Comparison of ENCODE assay signal across 10 cellular contexts in the genomic region with DNA sequence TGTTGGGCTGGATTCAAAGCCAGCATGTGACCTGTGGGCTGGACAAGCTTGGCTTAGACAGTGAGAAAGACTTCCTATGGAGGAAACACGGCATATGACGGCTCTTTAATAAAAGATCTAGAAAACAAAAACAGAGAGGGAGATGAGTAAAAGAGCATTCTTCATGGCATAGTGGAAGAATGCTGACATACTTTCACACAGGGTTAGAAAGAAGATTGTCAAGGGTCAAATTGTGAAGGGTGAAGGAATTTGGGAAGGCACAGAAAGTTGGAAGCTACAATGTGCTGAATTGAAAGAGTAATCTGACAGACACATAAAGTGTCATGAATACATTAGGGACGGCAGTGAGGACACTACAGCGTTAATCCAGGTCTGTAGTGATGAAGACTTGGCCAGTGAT.
A peak's percentile ranks its signal among the peaks of the same experiment; 100 is the strongest.
DNase-seq lines count a peak whose midpoint lies in the region; ATAC-seq and TF ChIP-seq lines count a peak whose summit lies in the region.
"Had no signal": no experiment of that assay in that cellular context is flagged by ENCODE, and none has a peak within 500 bp of the region (broad histone marks: within the 10 kb centered on the region; RNA-seq: fewer than 3 reads in every experiment).

No MANE protein-coding gene starts in this region.

- 47% methylated on average over 4 of the region's 4 CpGs for WGBS in right lobe of liver (ENCODE audit: insufficient coverage, low coverage, low lambda C conversion rate, missing lambda C conversion rate)
- 63% methylated on average over 4 of the region's 4 CpGs for WGBS in urinary bladder
- WGBS in body of pancreas, 2 donors = 65 to 72% methylated on average over 4 of the region's 4 CpGs

- ATAC-seq in right lobe of liver (peak; percentile 38 to 53 (median 38)), body of pancreas (no peak)

- H3K9me3 ChIP-seq in breast epithelium (no peaks in the 10 kb centered on the region), right lobe of liver (no peaks in the 10 kb centered on the region), body of pancreas (no peaks in the 10 kb centered on the region)

- H3K27me3 Mint-ChIP-seq in activated naive CD4-positive, alpha-beta T cell treated with anti-CD3 and anti-CD28 coated beads, Interleukin-2, amount 10 ng/mL, durations not matched to agents 7 days and 5 days = no peaks in the 10 kb centered on the region
- H3K27me3 Mint-ChIP-seq: activated naive CD4-positive, alpha-beta T cell treated with anti-CD3 and anti-CD28 coated beads, Interleukin-2, amount 50 U/mL, for 24 hours had no signal

- H3K9me3 Mint-ChIP-seq in activated naive CD4-positive, alpha-beta T cell treated with anti-CD3 and anti-CD28 coated beads, Interleukin-2, amount 10 ng/mL, durations not matched to agents 7 days and 5 days = no peaks in the 10 kb centered on the region
- H3K9me3 Mint-ChIP-seq: activated naive CD4-positive, alpha-beta T cell treated with anti-CD3 and anti-CD28 coated beads, Interleukin-2, amount 50 U/mL, for 24 hours; T-helper 1 cell treated with Interleukin-12 subunit alpha and Interleukin-12 subunit beta and Interleukin-4 antibody, amounts not matched to agents 30 μg/mL and 1 μg/mL, for 36 hours had no signal

- H3K4me3 ChIP-seq in breast epithelium = peak overlapping the region in 2 of 3 donors; percentile 14 to 34
- no peak overlapping the region for H3K4me3 ChIP-seq in right lobe of liver
- H3K4me3 ChIP-seq in urinary bladder (ENCODE audit: low read depth, low read length) = no peak overlapping the region
- H3K4me3 ChIP-seq in body of pancreas = no peak overlapping the region

- TF ChIP-seq CTCF in breast epithelium (IDR thresholded peaks at IDR 0.05) (no peak), right lobe of liver (IDR thresholded peaks at IDR 0.05) (no peak), body of pancreas (IDR thresholded peaks at IDR 0.05) (no peak)

- no peaks in the 10 kb centered on the region for H3K4me1 ChIP-seq in breast epithelium
- peaks cover 0 to 4% (median 0%) of the 10 kb centered on the region in 4 donors for H3K4me1 ChIP-seq in right lobe of liver
- H3K4me1 ChIP-seq in urinary bladder (ENCODE audit: insufficient read depth) = no peaks in the 10 kb centered on the region
- H3K4me1 ChIP-seq in body of pancreas = peaks cover 6% of the 10 kb centered on the region

- H3K27me3 ChIP-seq in breast epithelium (no peaks in the 10 kb centered on the region), right lobe of liver (no peaks in the 10 kb centered on the region), body of pancreas (no peaks in the 10 kb centered on the region)

- H3K27ac Mint-ChIP-seq in activated naive CD4-positive, alpha-beta T cell treated with anti-CD3 and anti-CD28 coated beads, Interleukin-2, amount 10 ng/mL, durations not matched to agents 7 days and 5 days = peak overlapping the region; percentile 44
- H3K27ac Mint-ChIP-seq: activated naive CD4-positive, alpha-beta T cell treated with anti-CD3 and anti-CD28 coated beads, Interleukin-2, amount 50 U/mL, for 24 hours had no signal

- TF ChIP-seq POLR2A in breast epithelium (IDR thresholded peaks at IDR 0.05) (no peak), right lobe of liver (IDR thresholded peaks at IDR 0.05) (no peak), body of pancreas (IDR thresholded peaks at IDR 0.05) (no peak)

- no peak for DNase-seq in activated naive CD4-positive, alpha-beta T cell treated with anti-CD3 and anti-CD28 coated beads, Interleukin-2, amount 10 ng/mL, durations not matched to agents 7 days and 5 days
- no peak for DNase-seq in activated naive CD4-positive, alpha-beta T cell (lab: John Stamatoyannopoulos, UW)
- no peak for DNase-seq in breast epithelium (ENCODE audit: low spot score in 2 of 2)
- no peak for DNase-seq in right lobe of liver
- DNase-seq in body of pancreas = no peak
- no peak for DNase-seq in activated CD4-positive, CD25-positive, alpha-beta regulatory T cell treated with anti-CD3 and anti-CD28 coated beads, Interleukin-2, amount 50 U/mL, for 72 hours
- DNase-seq in DMS53 (lab: John Stamatoyannopoulos, UW) = no peak

- peak overlapping the region; percentile 15 to 73 for H3K27ac ChIP-seq in breast epithelium
- peak overlapping the region; percentile 29 to 66 (median 31) for H3K27ac ChIP-seq in right lobe of liver
- peak overlapping the region; percentile 18 for H3K27ac ChIP-seq in urinary bladder (ENCODE audit: low read depth)
- H3K27ac ChIP-seq in body of pancreas = no peak overlapping the region

- H3K4me1 Mint-ChIP-seq in activated naive CD4-positive, alpha-beta T cell treated with anti-CD3 and anti-CD28 coated beads, Interleukin-2, amount 10 ng/mL, durations not matched to agents 7 days and 5 days = peaks cover 44% of the 10 kb centered on the region

- peaks cover 31% of the 10 kb centered on the region for H3K36me3 Mint-ChIP-seq in activated naive CD4-positive, alpha-beta T cell treated with anti-CD3 and anti-CD28 coated beads, Interleukin-2, amount 10 ng/mL, durations not matched to agents 7 days and 5 days

- CTCF ChIA-PET in activated naive CD4-positive, alpha-beta T cell treated with anti-CD3 and anti-CD28 coated beads, Interleukin-2, amount 10 ng/mL, durations not matched to agents 7 days and 5 days (lab: Charles Lee) = interaction anchor here (0.6 to 7.9 kb wide), 21 partner anchors 10 to 442 kb away, joined by 3 to 123 read pairs (median 6); partner anchors contain the start of gene DUSP6

- H3K36me3 ChIP-seq in breast epithelium = no peaks in the 10 kb centered on the region
- H3K36me3 ChIP-seq in right lobe of liver = no peaks in the 10 kb centered on the region
- peaks cover 1% of the 10 kb centered on the region for H3K36me3 ChIP-seq in urinary bladder (ENCODE audit: insufficient read depth)
- no peaks in the 10 kb centered on the region for H3K36me3 ChIP-seq in body of pancreas (replicated peaks in 1 of 2; ENCODE audit: insufficient read depth in 1 of 2, low read depth in 2 of 2)

- intact Hi-C loops in breast epithelium (cut with DNase I; ENCODE audit: low total_unique reads) = no loop called here
- intact Hi-C loops in right lobe of liver (cut with DNase I) = loop anchor here in 1 of 2 donors (10.0 kb wide), 1 partner anchor 416 kb away; no protein-coding TSS in a partner anchor
- intact Hi-C loops in body of pancreas (cut with DNase I) = loop anchor here (5.0 kb wide), 1 partner anchor 414 kb away; no protein-coding TSS in a partner anchor

- no peak overlapping the region for H3K4me3 Mint-ChIP-seq in activated naive CD4-positive, alpha-beta T cell treated with anti-CD3 and anti-CD28 coated beads, Interleukin-2, amount 10 ng/mL, durations not matched to agents 7 days and 5 days

Comparison
In these comparisons a context has a peak if more than half of its experiments do, and no peak if none do; other contexts are left out.
1. H3K27ac ChIP-seq: peak in breast epithelium (2 of 2), right lobe of liver (3 of 3) and urinary bladder (single experiment); none in body of pancreas (0 of 4).
2. H3K4me3 ChIP-seq: peak in breast epithelium (2 of 3); none in right lobe of liver (0 of 3), urinary bladder (single experiment) and body of pancreas (0 of 2).